In genomic region chr20:41428285-41428684, GRCh38 we compare ENCODE assay signal across 1 cellular context.
TF ChIP-seq lines count a peak whose summit lies in the region.

No MANE protein-coding gene starts in this region.

TF ChIP-seq in SK-N-SH treated with all-trans-retinoic acid at 6 μM for 48 hours, 23 proteins besides CTCF, POLR2A, EP300 and RAD21 (continued from another document):
- TF ChIP-seq ZFP30 (CRISPR knock-in tag; IDR thresholded peaks at IDR 0.05) = no peak
- TF ChIP-seq ARNTL (CRISPR knock-in tag; IDR thresholded peaks at IDR 0.05; ENCODE audit: borderline replicate concordance, low read depth) = no peak
- TF ChIP-seq ZNF70 (CRISPR knock-in tag; IDR thresholded peaks at IDR 0.05) = no peak
